ENCODE assay signal across 26 cellular contexts in genomic region chr22:49124588-49124987, GRCh38.
"Had no signal": no experiment of that assay in that cellular context is flagged by ENCODE, and none has a peak within 500 bp of the region (broad histone marks: within the 10 kb centered on the region; RNA-seq: fewer than 3 reads in every experiment).

No MANE protein-coding gene starts in this region.

- H3K27ac ChIP-seq: gastrocnemius medialis, neutrophil, right lobe of liver, thoracic aorta, uterus had no signal

- H3K36me3 Mint-ChIP-seq: activated naive CD8-positive, alpha-beta T cell; type B pancreatic cell had no signal

- H3K9me3 ChIP-seq: gastrocnemius medialis, neutrophil, right lobe of liver, thoracic aorta, uterus had no signal

- H3K4me3 ChIP-seq: gastrocnemius medialis, right lobe of liver, thoracic aorta, uterus had no signal

- H3K4me1 Mint-ChIP-seq: activated CD4-positive, alpha-beta T cell treated with anti-CD3 and anti-CD28 coated beads for 36 hours had no signal

- H3K27me3 ChIP-seq: gastrocnemius medialis, neutrophil, right lobe of liver, uterus had no signal

- H3K27ac Mint-ChIP-seq: activated CD4-positive, alpha-beta T cell treated with anti-CD3 and anti-CD28 coated beads for 36 hours; activated CD8-positive, alpha-beta T cell treated with anti-CD3 and anti-CD28 coated beads, Interleukin-2, amount 10 ng/mL, durations not matched to agents 7 days and 5 days; activated naive CD8-positive, alpha-beta T cell; effector memory CD8-positive, alpha-beta T cell; nephron progenitor cell; progenitor cell of endocrine pancreas; stimulated activated naive CD8-positive, alpha-beta T cell treated with anti-CD3 and anti-CD28 coated beads, Interleukin-15, Interleukin-2, amounts not matched to agents 100 ng/mL and 50 ng/mL, for 24 hours; T-helper 2 cell treated with Interferon-gamma antibody and Interleukin-4, amounts not matched to agents 5 μg/mL and 100 μg/mL, for 36 hours; type B pancreatic cell had no signal

- DNase-seq: activated CD4-positive, alpha-beta T cell treated with anti-CD3 and anti-CD28 coated beads for 36 hours; activated CD4-positive, CD25-positive, alpha-beta regulatory T cell; activated CD8-positive, alpha-beta T cell treated with anti-CD3 and anti-CD28 coated beads, Interleukin-2, amount 10 ng/mL, durations not matched to agents 7 days and 5 days; activated effector memory CD4-positive, alpha-beta T cell treated with Interleukin-2 at 50 U/mL for 16 hours; activated naive CD4-positive, alpha-beta T cell treated with Interleukin-2 at 50 U/mL for 16 hours; anterior cingulate cortex; cerebellar nuclear complex; cortex of kidney; effector memory CD8-positive, alpha-beta T cell; erythroblast; gastrocnemius medialis; glutamatergic neuron; islet precursor cell; left cardiac atrium; mammary epithelial cell; nephron progenitor cell; right lobe of liver; stimulated activated CD4-positive, alpha-beta T cell treated with anti-CD3 and anti-CD28 coated beads, Interleukin-2, amount 100 ng/mL, for 48 hours; uterus had no signal

- H3K36me3 ChIP-seq: gastrocnemius medialis, neutrophil, right lobe of liver, thoracic aorta, uterus had no signal

- H3K27me3 Mint-ChIP-seq: activated naive CD8-positive, alpha-beta T cell had no signal

- H3K9me3 Mint-ChIP-seq: effector memory CD8-positive, alpha-beta T cell; stimulated activated naive CD8-positive, alpha-beta T cell treated with anti-CD3 and anti-CD28 coated beads, Interleukin-15, Interleukin-2, amounts not matched to agents 100 ng/mL and 50 ng/mL, for 24 hours; T-helper 2 cell treated with Interferon-gamma antibody and Interleukin-4, amounts not matched to agents 5 μg/mL and 100 μg/mL, for 36 hours; type B pancreatic cell had no signal

- H3K4me1 ChIP-seq: gastrocnemius medialis, uterus had no signal

- ATAC-seq: activated CD4-positive, alpha-beta T cell treated with anti-CD3 and anti-CD28 coated beads for 36 hours; activated CD8-positive, alpha-beta T cell treated with anti-CD3 and anti-CD28 coated beads, Interleukin-2, amount 10 ng/mL, durations not matched to agents 7 days and 5 days; effector memory CD8-positive, alpha-beta T cell; gastrocnemius medialis; left cardiac atrium had no signal

- H3K4me3 Mint-ChIP-seq: activated CD4-positive, alpha-beta T cell treated with anti-CD3 and anti-CD28 coated beads for 36 hours; activated CD8-positive, alpha-beta T cell treated with anti-CD3 and anti-CD28 coated beads, Interleukin-2, amount 10 ng/mL, durations not matched to agents 7 days and 5 days; activated naive CD8-positive, alpha-beta T cell; effector memory CD8-positive, alpha-beta T cell; nephron progenitor cell; stimulated activated naive CD8-positive, alpha-beta T cell treated with anti-CD3 and anti-CD28 coated beads, Interleukin-15, Interleukin-2, amounts not matched to agents 100 ng/mL and 50 ng/mL, for 24 hours; T-helper 2 cell treated with Interferon-gamma antibody and Interleukin-4, amounts not matched to agents 5 μg/mL and 100 μg/mL, for 36 hours; type B pancreatic cell had no signal
